12 cellular contexts compared by ENCODE assay signal in genomic region chr10:122286872-122287271, GRCh38. TPM values are rescaled to one million over a fixed set of nuclear protein-coding genes. Genes with fewer than 3 reads are reported as not detected.
A peak's percentile ranks its signal among the peaks of the same experiment; 100 is the strongest.
DNase-seq lines count a peak whose midpoint lies in the region; ATAC-seq, FAIRE-seq and TF ChIP-seq lines count a peak whose summit lies in the region.
"Had no signal": no experiment of that assay in that cellular context is flagged by ENCODE, and none has a peak within 500 bp of the region (broad histone marks: within the 10 kb centered on the region; RNA-seq: fewer than 3 reads in every experiment).

No MANE protein-coding gene starts in this region.

- peak; percentile 63 for ATAC-seq in gastroesophageal sphincter
- ATAC-seq: GM12878 had no signal

- intact Hi-C loops in kidney (cut with DNase I) (no loop called here), esophagus muscularis mucosa (cut with DNase I) (no loop called here)

- H3K27me3 ChIP-seq in GM23248 (replicated peaks; ENCODE audit: insufficient read depth) (no peaks in the 10 kb centered on the region), gastroesophageal sphincter (no peaks in the 10 kb centered on the region), trophoblast cell (ENCODE audit: insufficient read depth, low read length) (no peaks in the 10 kb centered on the region), esophagus muscularis mucosa (no peaks in the 10 kb centered on the region)
- H3K27me3 ChIP-seq: uterus had no signal

- H3K9me2 ChIP-seq in GM23248 (ENCODE audit: insufficient read depth), result no peaks in the 10 kb centered on the region

- FAIRE-seq in kidney (lab: Jason Lieb, UNC), result no peak
- FAIRE-seq: GM12878, small intestine had no signal

- 1 to 3% methylated on average over 7 of the region's 7 CpGs for WGBS in GM23248 (ENCODE audit: low coverage in 1 of 2, low lambda C conversion rate in 2 of 2, missing lambda C conversion rate in 2 of 2), 2 experiments
- WGBS in gastroesophageal sphincter (ENCODE audit: low coverage in 1 of 2), 2 donors, result 57% methylated on average over 4 of the region's 7 CpGs; no CpG with 5 or more reads in 1 of the 2 donors
- no CpG with 5 or more reads among the region's 7 CpGs for WGBS in trophoblast cell (ENCODE audit: extremely low coverage, insufficient coverage, insufficient read length)
- WGBS in esophagus muscularis mucosa, result 68% methylated on average over 7 of the region's 7 CpGs

- no peak overlapping the region for H3K27ac ChIP-seq in GM23248
- H3K27ac ChIP-seq in RWPE1, result no peak overlapping the region; the same call in 1 of the 2 replicates
- no peak overlapping the region for H3K27ac ChIP-seq in gastroesophageal sphincter
- no peak overlapping the region for H3K27ac ChIP-seq in trophoblast cell (ENCODE audit: low read depth, low read length)
- H3K27ac ChIP-seq in kidney (ENCODE audit: low read depth in 2 of 2, low read length in 2 of 2), result no peak overlapping the region
- peak overlapping the region in 1 of 4 donors; percentile 30 for H3K27ac ChIP-seq in esophagus muscularis mucosa (replicated peaks in 1 of 4)
- H3K27ac ChIP-seq: uterus had no signal

- H4K12ac ChIP-seq in trophoblast cell (ENCODE audit: low read depth, low read length), result no peak overlapping the region

- no peak overlapping the region for H2AK5ac ChIP-seq in trophoblast cell (ENCODE audit: low read length)

- no peak overlapping the region for H4K91ac ChIP-seq in trophoblast cell (ENCODE audit: low read depth, low read length)

- no peaks in the 10 kb centered on the region for H4K20me1 ChIP-seq in GM23248 (ENCODE audit: insufficient read depth)

- H4K8ac ChIP-seq in trophoblast cell (ENCODE audit: low read depth, low read length), result no peak overlapping the region

- POLR2A ChIA-PET in RWPE1 (lab: Yijun Ruan, JAX; ENCODE audit: low non-redundant PET), result no interaction called here

- H3K79me2 ChIP-seq in GM23248 (ENCODE audit: insufficient read depth), result no peaks in the 10 kb centered on the region
- no peaks in the 10 kb centered on the region for H3K79me2 ChIP-seq in trophoblast cell (ENCODE audit: control insufficient read depth, insufficient read depth, low read length, poor library complexity)

- H3K4ac ChIP-seq in trophoblast cell (ENCODE audit: low read depth, low read length), result no peak overlapping the region

- H3K4me2 ChIP-seq in GM23248 (ENCODE audit: unreplicated experiment), result peak overlapping the region; percentile 72
- H3K4me2 ChIP-seq in trophoblast cell (ENCODE audit: low read length), result no peak overlapping the region

- in situ Hi-C loops in GM23248 (cut with MboI), result loop anchor here (25.0 kb wide), 1 partner anchor 700 kb away; the partner anchor contains the start of gene PSTK

- no peak overlapping the region for H2AFZ ChIP-seq in GM23248
- H2AFZ ChIP-seq in trophoblast cell (ENCODE audit: insufficient read depth, low read length, poor library complexity), result no peak overlapping the region

- peak; percentile 91 for DNase-seq in GM23248
- DNase-seq in RWPE1 (ENCODE audit: low spot score), result peak; percentile 41
- DNase-seq in trophoblast cell, result peak; percentile 68 to 84
- no peak for DNase-seq in kidney
- no peak for DNase-seq in NCI-H2196 (lab: John Stamatoyannopoulos, UW; ENCODE audit: unreplicated experiment)
- no peak for DNase-seq in hepatic stellate cell (ENCODE audit: low spot score)
- DNase-seq in esophagus muscularis mucosa (ENCODE audit: extremely low spot score), result no peak
- DNase-seq: NCI-H2029 treated with DMSO at 0.1 percent for 48 hours, small intestine, uterus had no signal

- CTCF ChIA-PET in RWPE1 (lab: Yijun Ruan, JAX), result interaction anchor here (0.7 to 1.9 kb wide), 3 partner anchors 12 to 49 kb away, joined by 3 to 9 read pairs (median 7); no protein-coding TSS in a partner anchor

- H3K18ac ChIP-seq in trophoblast cell (ENCODE audit: low read length), result no peak overlapping the region

- no peak overlapping the region for H2BK12ac ChIP-seq in trophoblast cell (ENCODE audit: low read length)

- peaks cover 12% of the 10 kb centered on the region for H3F3A ChIP-seq in GM23248 (ENCODE audit: insufficient read depth)

- H2BK120ac ChIP-seq in trophoblast cell (ENCODE audit: insufficient read depth, low read length, poor library complexity), result no peak overlapping the region

- no peak for TF ChIP-seq CTCF in RWPE1 (conservative IDR thresholded peaks at IDR 0.05; ENCODE audit: low read depth)
- no peak for TF ChIP-seq CTCF in gastroesophageal sphincter (IDR thresholded peaks at IDR 0.05)
- TF ChIP-seq CTCF in kidney (IDR thresholded peaks at IDR 0.05; ENCODE audit: borderline replicate concordance, extremely low read depth, insufficient read depth), result no peak
- no peak for TF ChIP-seq CTCF in esophagus muscularis mucosa (IDR thresholded peaks at IDR 0.05)

- no peak overlapping the region for H3K14ac ChIP-seq in trophoblast cell (ENCODE audit: low read length)

- H3K4me3 ChIP-seq in GM23248 (0 out of 2 replicates have a peak overlapping the region, but pooled peaks have one; percentile 2), gastroesophageal sphincter (no peak overlapping the region), trophoblast cell (ENCODE audit: low read depth, low read length) (no peak overlapping the region), kidney (ENCODE audit: low read length in 2 of 2) (no peak overlapping the region), esophagus muscularis mucosa (no peak overlapping the region)
- H3K4me3 ChIP-seq: GM12878, uterus had no signal

- TF ChIP-seq EP300 in gastroesophageal sphincter (IDR thresholded peaks at IDR 0.05) (no peak), esophagus muscularis mucosa (IDR thresholded peaks at IDR 0.05) (no peak)

- no peak overlapping the region for H3K9ac ChIP-seq in GM23248
- no peak overlapping the region for H3K9ac ChIP-seq in trophoblast cell (ENCODE audit: low read length)
- no peak overlapping the region for H3K9ac ChIP-seq in kidney (ENCODE audit: low read length in 2 of 2)

- H2BK5ac ChIP-seq in trophoblast cell (ENCODE audit: low read depth, low read length, poor library complexity), result no peak overlapping the region

- H3K9me3 ChIP-seq in GM23248 (ENCODE audit: low read depth) (no peaks in the 10 kb centered on the region), gastroesophageal sphincter (no peaks in the 10 kb centered on the region), trophoblast cell (ENCODE audit: insufficient read depth, low read depth, low read length) (no peaks in the 10 kb centered on the region), kidney (ENCODE audit: control insufficient read depth in 1 of 2, low read length in 2 of 2) (no peaks in the 10 kb centered on the region), esophagus muscularis mucosa (no peaks in the 10 kb centered on the region)
- H3K9me3 ChIP-seq: uterus had no signal

- TF ChIP-seq POLR2A in gastroesophageal sphincter (IDR thresholded peaks at IDR 0.05), result no peak
- TF ChIP-seq POLR2A in esophagus muscularis mucosa (IDR thresholded peaks at IDR 0.05; ENCODE audit: low read depth), result no peak

- H3K23ac ChIP-seq in trophoblast cell (ENCODE audit: low read length), result no peak overlapping the region

- no peaks in the 10 kb centered on the region for H3K36me3 ChIP-seq in GM23248 (ENCODE audit: low read depth)
- no peaks in the 10 kb centered on the region for H3K36me3 ChIP-seq in gastroesophageal sphincter
- H3K36me3 ChIP-seq in trophoblast cell (ENCODE audit: control insufficient read depth in 1 of 2, insufficient read depth in 2 of 2, low read length in 2 of 2), result no peaks in the 10 kb centered on the region
- no peaks in the 10 kb centered on the region for H3K36me3 ChIP-seq in kidney (ENCODE audit: control insufficient read depth in 1 of 2, insufficient read depth in 2 of 2, low read length in 2 of 2)
- no peaks in the 10 kb centered on the region for H3K36me3 ChIP-seq in esophagus muscularis mucosa
- H3K36me3 ChIP-seq: uterus had no signal

- H3K4me1 ChIP-seq in GM23248 (ENCODE audit: insufficient read depth) (peaks cover 12% of the 10 kb centered on the region), gastroesophageal sphincter (no peaks in the 10 kb centered on the region), trophoblast cell (ENCODE audit: control insufficient read depth in 1 of 2, insufficient read depth in 2 of 2, low read length in 2 of 2) (no peaks in the 10 kb centered on the region), kidney (ENCODE audit: control insufficient read depth in 1 of 2, insufficient read depth in 1 of 2, low read depth in 1 of 2, low read length in 2 of 2) (no peaks in the 10 kb centered on the region), esophagus muscularis mucosa (peaks cover 5 to 18% (median 13%) of the 10 kb centered on the region in 4 donors)
- H3K4me1 ChIP-seq: uterus had no signal

- no peaks in the 10 kb centered on the region for H3K79me1 ChIP-seq in trophoblast cell (ENCODE audit: low read length)

RNA-seq across cellular contexts. Expression of gene BTBD16, which starts 15.8 kb away (rescaled TPM):
- total RNA-seq in GM23248 (2014; rRNA removed; shearing (Covaris generic)), result not detected in 2 replicates
- not detected in 2 replicates for polyA plus RNA-seq in GM23248 (2016; fragmentation: Nextera tagmentation; extraction: Ambion mirVana)
- total RNA-seq in gastroesophageal sphincter, result not detected
- not detected in 2 replicates for polyA plus RNA-seq in trophoblast cell (2013)
- total RNA-seq in kidney, result 1.2 TPM
- 0.34 TPM for polyA plus RNA-seq in kidney (ENCODE audit: insufficient read depth, low read depth, low replicate concordance)
- total RNA-seq in esophagus muscularis mucosa, result under 1 TPM in 1 of 4 donors, not detected in 3; 0.29 TPM
- total RNA-seq: GM12878 had no signal

Comparison
In these comparisons a context has a peak if more than half of its experiments do, and no peak if none do; other contexts are left out.
1. DNase-seq: peak in GM23248 (single experiment), RWPE1 (single experiment) and trophoblast cell (2 of 2); none in kidney (single experiment), NCI-H2196 (single experiment), hepatic stellate cell (single experiment) and esophagus muscularis mucosa (single experiment).